ENCODE assay signal across 29 cellular contexts in genomic region chr5:15959560-15960164, GRCh38.
DNase-seq lines count a peak whose midpoint lies in the region; ATAC-seq and TF ChIP-seq lines count a peak whose summit lies in the region.
"Had no signal": no experiment of that assay in that cellular context is flagged by ENCODE, and none has a peak within 500 bp of the region (broad histone marks: within the 10 kb centered on the region; RNA-seq: fewer than 3 reads in every experiment).

No MANE protein-coding gene starts in this region.

- no peak for TF ChIP-seq CTCF in heart left ventricle (IDR thresholded peaks at IDR 0.05)
- no peak for TF ChIP-seq CTCF in right atrium auricular region (IDR thresholded peaks at IDR 0.05)
- TF ChIP-seq CTCF in fibroblast of the aortic adventitia (IDR thresholded peaks at IDR 0.05; ENCODE audit: insufficient read depth, low read length): no peak
- no peak for TF ChIP-seq CTCF in PC-3 (conservative IDR thresholded peaks at IDR 0.05; ENCODE audit: low read depth, low read length)

- H4K20me1 ChIP-seq in PC-3 (ENCODE audit: low read length): no peaks in the 10 kb centered on the region

- DNase-seq in heart left ventricle (no peak), right atrium auricular region (ENCODE audit: low spot score) (no peak), adipocyte (ENCODE audit: low read depth) (peak; percentile 87), fibroblast of the aortic adventitia (ENCODE audit: low read depth) (peak; percentile 39), pons (ENCODE audit: low spot score) (peak; percentile 14), PC-3 (no peak)
- DNase-seq: activated CD4-positive, alpha-beta T cell treated with anti-CD3 and anti-CD28 coated beads, Interleukin-2, amount 10 ng/mL, durations not matched to agents 24 days and 14 days; activated gamma-delta T cell; activated naive CD8-positive, alpha-beta T cell treated with anti-CD3 and anti-CD28 coated beads, Interleukin-2, amount 10 ng/mL, durations not matched to agents 7 days and 5 days; activated T-cell treated with anti-CD3 and anti-CD28 coated beads, Interleukin-2, amount 50 U/mL, for 4 hours; AML-193; CD8-positive, alpha-beta memory T cell; central memory CD4-positive, alpha-beta T cell; glutamatergic neuron; islet precursor cell; naive thymus-derived CD4-positive, alpha-beta T cell; NCI-H1048; NCI-H187; NCI-H2171; SHP77 treated with DMSO at 0.1 percent for 48 hours; sigmoid colon; stimulated activated CD4-positive, alpha-beta T cell treated with anti-CD3 and anti-CD28 coated beads, Interleukin-4, amount 100 ng/mL, for 24 hours; T1000; tibial artery had no signal

- CTCF ChIA-PET in PC-3 (lab: Charles Lee): no interaction called here

- TF ChIP-seq POLR2A in heart left ventricle (IDR thresholded peaks at IDR 0.05): no peak

- H3K4me3 ChIP-seq in heart left ventricle (no peak overlapping the region), right atrium auricular region (no peak overlapping the region), adipocyte (ENCODE audit: low read length) (no peak overlapping the region), fibroblast of the aortic adventitia (ENCODE audit: low read depth, low read length) (no peak overlapping the region), PC-3 (ENCODE audit: low read length) (no peak overlapping the region)
- H3K4me3 ChIP-seq: GM23338, K562, prostate gland, sigmoid colon, tibial artery had no signal

- POLR2A ChIA-PET in PC-3 (lab: Charles Lee; ENCODE audit: unreplicated experiment): no interaction called here

- no peak overlapping the region for H3K27ac ChIP-seq in heart left ventricle
- H3K27ac ChIP-seq in right atrium auricular region: no peak overlapping the region
- H3K27ac ChIP-seq in PC-3 (ENCODE audit: low read length): no peak overlapping the region
- H3K27ac ChIP-seq: prostate gland, sigmoid colon, tibial artery had no signal

- intact Hi-C loops in heart left ventricle (cut with DNase I) (no loop called here), PC-3 (cut with micrococcal nuclease) (no loop called here)

- no TSS peak for BruUV-seq in PC-3 (replicated peaks; lab: Mats Ljungman, UMichigan)

- H3K4me1 ChIP-seq in heart left ventricle (no peaks in the 10 kb centered on the region), right atrium auricular region (no peaks in the 10 kb centered on the region), adipocyte (ENCODE audit: control insufficient read depth, insufficient read depth, low read length) (no peaks in the 10 kb centered on the region), PC-3 (ENCODE audit: insufficient read depth, low read length) (no peaks in the 10 kb centered on the region)
- H3K4me1 ChIP-seq: prostate gland, sigmoid colon, tibial artery had no signal

- ATAC-seq in heart left ventricle: peak; percentile 15 to 76 (median 51)
- no peak for ATAC-seq in PC-3
- no peak for ATAC-seq in GM21447 (IDR thresholded peaks at IDR 0.05; ENCODE audit: unreplicated experiment)
- no peak for ATAC-seq in HG02973 (IDR thresholded peaks at IDR 0.05; ENCODE audit: unreplicated experiment)
- ATAC-seq: activated T-cell treated with anti-CD3 and anti-CD28 coated beads, Interleukin-2, amount 50 U/mL, for 4 hours; GM23338; K562; naive thymus-derived CD4-positive, alpha-beta T cell had no signal

- H3K36me3 ChIP-seq in heart left ventricle (no peaks in the 10 kb centered on the region), right atrium auricular region (no peaks in the 10 kb centered on the region), adipocyte (ENCODE audit: control insufficient read depth, insufficient read depth, low read length, severe bottlenecking) (no peaks in the 10 kb centered on the region), PC-3 (ENCODE audit: low read depth, low read length) (no peaks in the 10 kb centered on the region)
- H3K36me3 ChIP-seq: prostate gland, sigmoid colon, tibial artery had no signal

- no peaks in the 10 kb centered on the region for H3K79me2 ChIP-seq in PC-3 (ENCODE audit: low read length)

- H3K9me3 ChIP-seq in heart left ventricle: no peaks in the 10 kb centered on the region
- no peaks in the 10 kb centered on the region for H3K9me3 ChIP-seq in right atrium auricular region
- no peaks in the 10 kb centered on the region for H3K9me3 ChIP-seq in adipocyte (ENCODE audit: control insufficient read depth, low read length)
- peaks cover 23% of the 10 kb centered on the region for H3K9me3 ChIP-seq in PC-3 (ENCODE audit: low read length)
- H3K9me3 ChIP-seq: prostate gland, sigmoid colon, tibial artery had no signal

- H3K9ac ChIP-seq in adipocyte (ENCODE audit: low read length) (no peak overlapping the region), PC-3 (ENCODE audit: low read length) (no peak overlapping the region)

- no peak overlapping the region for H3K4me2 ChIP-seq in PC-3 (ENCODE audit: low read length)
- H3K4me2 ChIP-seq: GM23338 had no signal

- H3F3A ChIP-seq in PC-3 (ENCODE audit: low read length, unreplicated experiment): no peaks in the 10 kb centered on the region

- no peak overlapping the region for H2AFZ ChIP-seq in PC-3 (ENCODE audit: low read length)
- H2AFZ ChIP-seq: GM23338 had no signal

- no peaks in the 10 kb centered on the region for H3K9me2 ChIP-seq in PC-3 (replicated peaks; ENCODE audit: low read length)

- H3K27me3 ChIP-seq in heart left ventricle (no peaks in the 10 kb centered on the region), right atrium auricular region (no peaks in the 10 kb centered on the region), adipocyte (replicated peaks; ENCODE audit: control insufficient read depth, insufficient read depth, low read length) (no peaks in the 10 kb centered on the region), PC-3 (ENCODE audit: low read length) (no peaks in the 10 kb centered on the region)
- H3K27me3 ChIP-seq: sigmoid colon, tibial artery had no signal

- WGBS in heart left ventricle, 4 donors: 62 to 78% (median 74%) methylated on average over 5 of the region's 5 CpGs

Comparison
In these comparisons a context has a peak if more than half of its experiments do, and no peak if none do; other contexts are left out.
1. ATAC-seq: peak in heart left ventricle (4 of 4); none in PC-3 (single experiment), GM21447 (single experiment) and HG02973 (single experiment).
2. DNase-seq: peak in adipocyte (single experiment), fibroblast of the aortic adventitia (single experiment) and pons (single experiment); none in heart left ventricle (0 of 5), right atrium auricular region (single experiment) and PC-3 (single experiment).